ENCODE assay signal across 9 cellular contexts in genomic region chr1:21673277-21673780, GRCh38. TPM values are rescaled to one million over a fixed set of nuclear protein-coding genes. Genes with fewer than 3 reads are reported as not detected.
DNase-seq lines count a peak whose midpoint lies in the region; ATAC-seq and TF ChIP-seq lines count a peak whose summit lies in the region.
"Had no signal": no experiment of that assay in that cellular context is flagged by ENCODE, and none has a peak within 500 bp of the region (broad histone marks: within the 10 kb centered on the region; RNA-seq: fewer than 3 reads in every experiment).

No MANE protein-coding gene starts in this region.

- ATAC-seq in HG02642 (IDR thresholded peaks at IDR 0.05; ENCODE audit: poor library complexity, unreplicated experiment) (no peak), HG03354 (IDR thresholded peaks at IDR 0.05; ENCODE audit: poor library complexity, severe bottlenecking, unreplicated experiment) (no peak)
- ATAC-seq: naive thymus-derived CD8-positive, alpha-beta T cell had no signal

- no peak for TF ChIP-seq CTCF in C4-2B (conservative IDR thresholded peaks at IDR 0.05)
- no peak for TF ChIP-seq CTCF in choroid plexus epithelial cell (conservative IDR thresholded peaks at IDR 0.05; ENCODE audit: low read depth, low read length)

- peak; percentile 73 for DNase-seq in NCI-H2029 (lab: John Stamatoyannopoulos, UW)
- peak; percentile 53 for DNase-seq in choroid plexus epithelial cell (ENCODE audit: low read depth)
- peak; percentile 59 for DNase-seq in myocyte (ENCODE audit: low read depth)
- DNase-seq in NK-92 (lab: John Stamatoyannopoulos, UW; ENCODE audit: unreplicated experiment), result no peak
- DNase-seq in 8988T, result no peak
- DNase-seq: naive thymus-derived CD8-positive, alpha-beta T cell had no signal

- peak overlapping the region; percentile 37 for H3K27ac ChIP-seq in C4-2B

- H3K4me3 ChIP-seq in choroid plexus epithelial cell (ENCODE audit: low read depth, low read length), result no peak overlapping the region

RNA-seq across cellular contexts. Expression of gene RAP1GAP, which starts 4.2 kb away (rescaled TPM):
- 0.21 TPM in 1 of 2 replicates, not detected in the other for total RNA-seq in myocyte
- polyA plus RNA-seq in myocyte (2012), result 0.08 TPM
- polyA plus RNA-seq: naive thymus-derived CD8-positive, alpha-beta T cell had no signal

Comparison
In these comparisons a context has a peak if more than half of its experiments do, and no peak if none do; other contexts are left out.
1. DNase-seq: peak in NCI-H2029 (single experiment), choroid plexus epithelial cell (single experiment) and myocyte (single experiment); none in NK-92 (single experiment) and 8988T (single experiment).